In the genomic region with DNA sequence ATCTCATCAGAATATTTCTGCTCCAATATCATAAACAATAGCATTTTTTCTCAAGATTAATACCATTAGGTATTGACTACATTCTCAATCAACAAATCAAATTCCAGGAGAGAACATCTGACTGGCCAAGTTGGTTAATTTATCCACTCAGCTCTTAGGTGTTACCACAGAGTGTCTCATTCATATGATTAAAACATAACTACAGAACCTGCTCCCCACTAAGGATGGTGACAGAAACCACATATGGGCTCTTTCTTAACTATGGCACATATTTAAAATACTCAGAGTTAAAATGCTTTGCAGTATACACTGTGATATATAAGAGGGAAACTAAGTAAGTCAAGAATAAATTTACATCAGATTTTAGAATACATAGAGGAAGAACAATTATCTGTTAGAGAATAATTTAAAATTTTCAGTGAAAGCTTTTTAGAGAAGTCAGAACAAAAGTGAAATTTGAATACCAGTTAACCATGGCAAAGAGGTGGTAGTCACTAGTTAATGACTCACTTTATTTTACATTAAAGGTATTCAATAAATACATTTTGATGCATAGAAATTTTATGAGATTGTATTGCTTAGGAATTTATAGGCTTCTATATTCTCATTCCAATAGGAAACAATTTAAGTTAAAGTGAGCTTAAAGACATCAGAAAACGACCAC, we compare ENCODE assay signal across 29 cellular contexts.
DNase-seq lines count a peak whose midpoint lies in the region; ATAC-seq and TF ChIP-seq lines count a peak whose summit lies in the region.
"Had no signal": no experiment of that assay in that cellular context is flagged by ENCODE, and none has a peak within 500 bp of the region (broad histone marks: within the 10 kb centered on the region; RNA-seq: fewer than 3 reads in every experiment).

No MANE protein-coding gene starts in this region.

- ATAC-seq in GM18517 (IDR thresholded peaks at IDR 0.05; ENCODE audit: unreplicated experiment) (peak; percentile 57), GM19463 (IDR thresholded peaks at IDR 0.05; ENCODE audit: unreplicated experiment) (peak; percentile 67), HG03060 (IDR thresholded peaks at IDR 0.05; ENCODE audit: low read depth, unreplicated experiment) (peak; percentile 69), HG03520 (IDR thresholded peaks at IDR 0.05; ENCODE audit: unreplicated experiment) (peak; percentile 46), HG02642 (IDR thresholded peaks at IDR 0.05; ENCODE audit: poor library complexity, unreplicated experiment) (no peak)
- ATAC-seq: left cardiac atrium, sciatic nerve, T-helper 17 cell had no signal

- no peak overlapping the region for H3K4me3 ChIP-seq in brain microvascular endothelial cell (ENCODE audit: low read depth, low read length)
- H3K4me3 ChIP-seq: tibial artery had no signal

- no peaks in the 10 kb centered on the region for H3K27me3 Mint-ChIP-seq in chondrocyte (ENCODE audit: low read depth)
- H3K27me3 Mint-ChIP-seq: stimulated activated naive CD8-positive, alpha-beta T cell treated with anti-CD3 and anti-CD28 coated beads, Interleukin-15, Interleukin-2, amounts not matched to agents 100 ng/mL and 50 ng/mL, for 24 hours; T-helper 17 cell had no signal

- H3K4me3 Mint-ChIP-seq in chondrocyte (ENCODE audit: unreplicated experiment): no peak overlapping the region
- H3K4me3 Mint-ChIP-seq: neural crest cell; stimulated activated naive CD8-positive, alpha-beta T cell treated with anti-CD3 and anti-CD28 coated beads, Interleukin-15, Interleukin-2, amounts not matched to agents 100 ng/mL and 50 ng/mL, for 24 hours; T-helper 17 cell had no signal

- in situ Hi-C loops in brain microvascular endothelial cell (cut with HindIII; ENCODE audit: low pct_ligation_motif_present, low sequenced_read_pairs): no loop called here

- no peaks in the 10 kb centered on the region for H3K9me3 Mint-ChIP-seq in chondrocyte (ENCODE audit: low read depth)
- H3K9me3 Mint-ChIP-seq: neural crest cell; stimulated activated naive CD8-positive, alpha-beta T cell treated with anti-CD3 and anti-CD28 coated beads, Interleukin-15, Interleukin-2, amounts not matched to agents 100 ng/mL and 50 ng/mL, for 24 hours had no signal

- no peaks in the 10 kb centered on the region for H3K36me3 ChIP-seq in brain microvascular endothelial cell (replicated peaks)
- H3K36me3 ChIP-seq: tibial artery had no signal

- H3K36me3 Mint-ChIP-seq in chondrocyte (ENCODE audit: low read depth): no peaks in the 10 kb centered on the region

- TF ChIP-seq CTCF in brain microvascular endothelial cell (IDR thresholded peaks at IDR 0.05; ENCODE audit: low read depth, low read length, missing control alignments): no peak
- TF ChIP-seq CTCF in chondrocyte (IDR thresholded peaks at IDR 0.05): no peak

- DNase-seq in NCI-H146 treated with DMSO at 0.1 percent for 48 hours (lab: John Stamatoyannopoulos, UW; ENCODE audit: unreplicated experiment) (no peak), brain microvascular endothelial cell (no peak), chondrocyte (ENCODE audit: low spot score) (no peak)
- DNase-seq: activated CD4-positive, alpha-beta T cell treated with anti-CD3 and anti-CD28 coated beads for 48 hours; activated naive CD4-positive, alpha-beta T cell; activated T-cell treated with anti-CD3 and anti-CD28 coated beads, Interleukin-2, amount 50 U/mL, for 48 hours; C1 segment of cervical spinal cord; Caco-2; effector CD8-positive, alpha-beta T cell; erythroblast; foreskin fibroblast; Karpas-422; left cardiac atrium; mammary epithelial cell; NCI-H146; NCI-H69; stimulated activated CD4-positive, alpha-beta T cell treated with anti-CD3 and anti-CD28 coated beads, Interleukin-4, amount 100 ng/mL, for 4 hours; T-helper 17 cell; tibial artery had no signal

- H3K27ac Mint-ChIP-seq in chondrocyte (ENCODE audit: unreplicated experiment): no peak overlapping the region
- H3K27ac Mint-ChIP-seq: stimulated activated naive CD8-positive, alpha-beta T cell treated with anti-CD3 and anti-CD28 coated beads, Interleukin-15, Interleukin-2, amounts not matched to agents 100 ng/mL and 50 ng/mL, for 24 hours; T-helper 17 cell had no signal

- H3K27me3 ChIP-seq in brain microvascular endothelial cell (replicated peaks): no peaks in the 10 kb centered on the region
- H3K27me3 ChIP-seq: tibial artery had no signal

- no peak overlapping the region for H3K27ac ChIP-seq in brain microvascular endothelial cell
- H3K27ac ChIP-seq: HL-60, parathyroid adenoma, tibial artery had no signal

- no peaks in the 10 kb centered on the region for H3K4me1 Mint-ChIP-seq in chondrocyte (ENCODE audit: low read depth)
- H3K4me1 Mint-ChIP-seq: neural crest cell, T-helper 17 cell had no signal
